ENCODE assay signal across 1 cellular context in the genomic region with DNA sequence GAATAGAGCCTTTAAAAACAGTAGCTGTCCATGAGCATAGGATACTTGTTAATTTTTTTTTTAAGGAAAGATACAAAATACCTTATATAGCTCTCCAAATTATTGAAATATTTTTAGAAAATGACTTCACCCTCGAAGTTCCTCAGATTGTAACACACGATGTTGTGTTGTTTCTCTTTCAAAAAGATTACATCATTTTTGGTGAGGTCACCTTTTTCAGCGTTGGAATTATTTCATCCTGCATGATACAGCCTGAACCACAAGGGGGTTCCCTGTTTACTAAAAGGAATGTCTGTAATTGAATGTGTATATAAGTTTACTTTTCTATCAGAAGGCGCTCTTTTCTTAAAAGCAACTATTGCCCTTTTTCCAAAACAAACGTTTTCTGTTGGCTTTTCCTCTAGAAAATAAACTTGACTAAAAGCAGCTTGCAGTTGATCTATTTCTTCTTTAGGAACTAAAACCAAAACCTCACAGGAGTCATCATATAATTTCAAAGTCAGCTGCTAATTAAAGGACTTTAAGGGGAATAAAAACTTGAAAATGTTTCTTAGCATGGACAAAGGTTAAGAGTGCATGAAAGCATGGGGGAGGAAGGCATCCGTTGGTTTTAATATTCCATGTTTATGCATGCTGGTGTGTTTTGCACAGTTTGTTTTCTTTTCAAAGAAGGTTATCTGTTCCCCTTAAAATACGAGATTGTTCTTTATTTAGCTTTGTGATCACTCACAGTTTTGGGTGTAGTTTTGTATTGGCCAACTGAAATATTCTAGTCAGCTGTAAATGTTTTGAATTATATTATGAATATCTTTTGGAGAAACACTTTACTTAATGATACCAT.
TF ChIP-seq lines count a peak whose summit lies in the region.

No MANE protein-coding gene starts in this region.

TF ChIP-seq in HEK293, 187 proteins besides CTCF, POLR2A, EP300 and RAD21 (continued from another document and continues in another):
- TF ChIP-seq, protein P1, sequence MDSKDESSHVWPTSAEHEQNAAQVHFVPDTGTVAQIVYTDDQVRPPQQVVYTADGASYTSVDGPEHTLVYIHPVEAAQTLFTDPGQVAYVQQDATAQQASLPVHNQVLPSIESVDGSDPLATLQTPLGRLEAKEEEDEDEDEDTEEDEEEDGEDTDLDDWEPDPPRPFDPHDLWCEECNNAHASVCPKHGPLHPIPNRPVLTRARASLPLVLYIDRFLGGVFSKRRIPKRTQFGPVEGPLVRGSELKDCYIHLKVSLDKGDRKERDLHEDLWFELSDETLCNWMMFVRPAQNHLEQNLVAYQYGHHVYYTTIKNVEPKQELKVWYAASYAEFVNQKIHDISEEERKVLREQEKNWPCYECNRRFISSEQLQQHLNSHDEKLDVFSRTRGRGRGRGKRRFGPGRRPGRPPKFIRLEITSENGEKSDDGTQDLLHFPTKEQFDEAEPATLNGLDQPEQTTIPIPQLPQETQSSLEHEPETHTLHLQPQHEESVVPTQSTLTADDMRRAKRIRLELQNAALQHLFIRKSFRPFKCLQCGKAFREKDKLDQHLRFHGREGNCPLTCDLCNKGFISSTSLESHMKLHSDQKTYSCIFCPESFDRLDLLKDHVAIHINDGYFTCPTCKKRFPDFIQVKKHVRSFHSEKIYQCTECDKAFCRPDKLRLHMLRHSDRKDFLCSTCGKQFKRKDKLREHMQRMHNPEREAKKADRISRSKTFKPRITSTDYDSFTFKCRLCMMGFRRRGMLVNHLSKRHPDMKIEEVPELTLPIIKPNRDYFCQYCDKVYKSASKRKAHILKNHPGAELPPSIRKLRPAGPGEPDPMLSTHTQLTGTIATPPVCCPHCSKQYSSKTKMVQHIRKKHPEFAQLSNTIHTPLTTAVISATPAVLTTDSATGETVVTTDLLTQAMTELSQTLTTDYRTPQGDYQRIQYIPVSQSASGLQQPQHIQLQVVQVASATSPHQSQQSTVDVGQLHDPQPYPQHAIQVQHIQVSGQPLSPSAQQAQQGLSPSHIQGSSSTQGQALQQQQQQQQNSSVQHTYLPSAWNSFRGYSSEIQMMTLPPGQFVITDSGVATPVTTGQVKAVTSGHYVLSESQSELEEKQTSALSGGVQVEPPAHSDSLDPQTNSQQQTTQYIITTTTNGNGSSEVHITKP (tag by site-specific recombination; IDR thresholded peaks at IDR 0.05), result no peak
- TF ChIP-seq ZNF791 (tag by site-specific recombination; IDR thresholded peaks at IDR 0.05) (no peak), FEZF1 (tag by site-specific recombination; IDR thresholded peaks at IDR 0.05) (peak; percentile 71), ZNF654 (tag by site-specific recombination; IDR thresholded peaks at IDR 0.05; ENCODE audit: low read depth) (peak; percentile 18; the same call in 1 of the 2 replicates), ZNF19 (tag by site-specific recombination; IDR thresholded peaks at IDR 0.05; ENCODE audit: low read depth) (no peak), ZNF560 (tag by site-specific recombination; IDR thresholded peaks at IDR 0.05; ENCODE audit: borderline replicate concordance) (no peak), MZF1 (tag by site-specific recombination; IDR thresholded peaks at IDR 0.05; ENCODE audit: borderline replicate concordance) (no peak), ZNF292 (tag by site-specific recombination; IDR thresholded peaks at IDR 0.05; ENCODE audit: borderline replicate concordance, low read depth) (no peak), ZNF660 (tag by site-specific recombination; IDR thresholded peaks at IDR 0.05) (peak; percentile 91; the same call in 1 of the 2 replicates), ZNF658 (tag by site-specific recombination; IDR thresholded peaks at IDR 0.05) (no peak), GLI4 (tag by site-specific recombination; IDR thresholded peaks at IDR 0.05) (no peak), ZNF10 (tag by site-specific recombination; IDR thresholded peaks at IDR 0.05) (peak; percentile 14; the same call in 1 of the 2 replicates), ZBTB20 (tag by site-specific recombination; IDR thresholded peaks at IDR 0.05) (no peak), SP7 (tag by site-specific recombination; IDR thresholded peaks at IDR 0.05) (peak; percentile 59; the same call in 1 of the 2 replicates), ZNF266 (tag by site-specific recombination; IDR thresholded peaks at IDR 0.05; ENCODE audit: low read depth) (no peak), ZNF341 (tag by site-specific recombination; IDR thresholded peaks at IDR 0.05; ENCODE audit: low read depth) (no peak), GLIS1 (tag by site-specific recombination; IDR thresholded peaks at IDR 0.05) (peak; percentile 11; the same call in 1 of the 2 replicates), YY2 (tag by site-specific recombination; IDR thresholded peaks at IDR 0.05) (no peak), PRDM6 (tag by site-specific recombination; IDR thresholded peaks at IDR 0.05) (peak; percentile 81), KLF16 (tag by site-specific recombination; IDR thresholded peaks at IDR 0.05) (no peak), ZNF24 (tag by site-specific recombination; IDR thresholded peaks at IDR 0.05) (peak; percentile 59), ZNF692 (tag by site-specific recombination; IDR thresholded peaks at IDR 0.05) (peak; percentile 47; the same call in 1 of the 2 replicates), ZNF544 (tag by site-specific recombination; IDR thresholded peaks at IDR 0.05) (no peak)
- TF ChIP-seq, protein P2, sequence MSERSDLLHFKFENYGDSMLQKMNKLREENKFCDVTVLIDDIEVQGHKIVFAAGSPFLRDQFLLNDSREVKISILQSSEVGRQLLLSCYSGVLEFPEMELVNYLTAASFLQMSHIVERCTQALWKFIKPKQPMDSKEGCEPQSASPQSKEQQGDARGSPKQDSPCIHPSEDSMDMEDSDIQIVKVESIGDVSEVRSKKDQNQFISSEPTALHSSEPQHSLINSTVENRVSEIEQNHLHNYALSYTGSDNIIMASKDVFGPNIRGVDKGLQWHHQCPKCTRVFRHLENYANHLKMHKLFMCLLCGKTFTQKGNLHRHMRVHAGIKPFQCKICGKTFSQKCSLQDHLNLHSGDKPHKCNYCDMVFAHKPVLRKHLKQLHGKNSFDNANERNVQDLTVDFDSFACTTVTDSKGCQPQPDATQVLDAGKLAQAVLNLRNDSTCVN (tag by site-specific recombination; optimal IDR thresholded peaks at IDR 0.05), result no peak
- TF ChIP-seq, protein P3, sequence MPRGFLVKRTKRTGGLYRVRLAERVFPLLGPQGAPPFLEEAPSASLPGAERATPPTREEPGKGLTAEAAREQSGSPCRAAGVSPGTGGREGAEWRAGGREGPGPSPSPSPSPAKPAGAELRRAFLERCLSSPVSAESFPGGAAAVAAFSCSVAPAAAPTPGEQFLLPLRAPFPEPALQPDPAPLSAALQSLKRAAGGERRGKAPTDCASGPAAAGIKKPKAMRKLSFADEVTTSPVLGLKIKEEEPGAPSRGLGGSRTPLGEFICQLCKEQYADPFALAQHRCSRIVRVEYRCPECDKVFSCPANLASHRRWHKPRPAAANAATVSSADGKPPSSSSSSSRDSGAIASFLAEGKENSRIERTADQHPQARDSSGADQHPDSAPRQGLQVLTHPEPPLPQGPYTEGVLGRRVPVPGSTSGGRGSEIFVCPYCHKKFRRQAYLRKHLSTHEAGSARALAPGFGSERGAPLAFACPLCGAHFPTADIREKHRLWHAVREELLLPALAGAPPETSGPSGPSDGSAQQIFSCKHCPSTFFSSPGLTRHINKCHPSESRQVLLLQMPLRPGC (tag by site-specific recombination; IDR thresholded peaks at IDR 0.05), result peak; percentile 64; the same call in 1 of the 2 replicates
- TF ChIP-seq, protein P4, sequence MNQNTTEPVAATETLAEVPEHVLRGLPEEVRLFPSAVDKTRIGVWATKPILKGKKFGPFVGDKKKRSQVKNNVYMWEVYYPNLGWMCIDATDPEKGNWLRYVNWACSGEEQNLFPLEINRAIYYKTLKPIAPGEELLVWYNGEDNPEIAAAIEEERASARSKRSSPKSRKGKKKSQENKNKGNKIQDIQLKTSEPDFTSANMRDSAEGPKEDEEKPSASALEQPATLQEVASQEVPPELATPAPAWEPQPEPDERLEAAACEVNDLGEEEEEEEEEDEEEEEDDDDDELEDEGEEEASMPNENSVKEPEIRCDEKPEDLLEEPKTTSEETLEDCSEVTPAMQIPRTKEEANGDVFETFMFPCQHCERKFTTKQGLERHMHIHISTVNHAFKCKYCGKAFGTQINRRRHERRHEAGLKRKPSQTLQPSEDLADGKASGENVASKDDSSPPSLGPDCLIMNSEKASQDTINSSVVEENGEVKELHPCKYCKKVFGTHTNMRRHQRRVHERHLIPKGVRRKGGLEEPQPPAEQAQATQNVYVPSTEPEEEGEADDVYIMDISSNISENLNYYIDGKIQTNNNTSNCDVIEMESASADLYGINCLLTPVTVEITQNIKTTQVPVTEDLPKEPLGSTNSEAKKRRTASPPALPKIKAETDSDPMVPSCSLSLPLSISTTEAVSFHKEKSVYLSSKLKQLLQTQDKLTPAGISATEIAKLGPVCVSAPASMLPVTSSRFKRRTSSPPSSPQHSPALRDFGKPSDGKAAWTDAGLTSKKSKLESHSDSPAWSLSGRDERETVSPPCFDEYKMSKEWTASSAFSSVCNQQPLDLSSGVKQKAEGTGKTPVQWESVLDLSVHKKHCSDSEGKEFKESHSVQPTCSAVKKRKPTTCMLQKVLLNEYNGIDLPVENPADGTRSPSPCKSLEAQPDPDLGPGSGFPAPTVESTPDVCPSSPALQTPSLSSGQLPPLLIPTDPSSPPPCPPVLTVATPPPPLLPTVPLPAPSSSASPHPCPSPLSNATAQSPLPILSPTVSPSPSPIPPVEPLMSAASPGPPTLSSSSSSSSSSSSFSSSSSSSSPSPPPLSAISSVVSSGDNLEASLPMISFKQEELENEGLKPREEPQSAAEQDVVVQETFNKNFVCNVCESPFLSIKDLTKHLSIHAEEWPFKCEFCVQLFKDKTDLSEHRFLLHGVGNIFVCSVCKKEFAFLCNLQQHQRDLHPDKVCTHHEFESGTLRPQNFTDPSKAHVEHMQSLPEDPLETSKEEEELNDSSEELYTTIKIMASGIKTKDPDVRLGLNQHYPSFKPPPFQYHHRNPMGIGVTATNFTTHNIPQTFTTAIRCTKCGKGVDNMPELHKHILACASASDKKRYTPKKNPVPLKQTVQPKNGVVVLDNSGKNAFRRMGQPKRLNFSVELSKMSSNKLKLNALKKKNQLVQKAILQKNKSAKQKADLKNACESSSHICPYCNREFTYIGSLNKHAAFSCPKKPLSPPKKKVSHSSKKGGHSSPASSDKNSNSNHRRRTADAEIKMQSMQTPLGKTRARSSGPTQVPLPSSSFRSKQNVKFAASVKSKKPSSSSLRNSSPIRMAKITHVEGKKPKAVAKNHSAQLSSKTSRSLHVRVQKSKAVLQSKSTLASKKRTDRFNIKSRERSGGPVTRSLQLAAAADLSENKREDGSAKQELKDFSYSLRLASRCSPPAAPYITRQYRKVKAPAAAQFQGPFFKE (tag by site-specific recombination; IDR thresholded peaks at IDR 0.05; ENCODE audit: borderline replicate concordance), result no peak
- TF ChIP-seq, protein P5, sequence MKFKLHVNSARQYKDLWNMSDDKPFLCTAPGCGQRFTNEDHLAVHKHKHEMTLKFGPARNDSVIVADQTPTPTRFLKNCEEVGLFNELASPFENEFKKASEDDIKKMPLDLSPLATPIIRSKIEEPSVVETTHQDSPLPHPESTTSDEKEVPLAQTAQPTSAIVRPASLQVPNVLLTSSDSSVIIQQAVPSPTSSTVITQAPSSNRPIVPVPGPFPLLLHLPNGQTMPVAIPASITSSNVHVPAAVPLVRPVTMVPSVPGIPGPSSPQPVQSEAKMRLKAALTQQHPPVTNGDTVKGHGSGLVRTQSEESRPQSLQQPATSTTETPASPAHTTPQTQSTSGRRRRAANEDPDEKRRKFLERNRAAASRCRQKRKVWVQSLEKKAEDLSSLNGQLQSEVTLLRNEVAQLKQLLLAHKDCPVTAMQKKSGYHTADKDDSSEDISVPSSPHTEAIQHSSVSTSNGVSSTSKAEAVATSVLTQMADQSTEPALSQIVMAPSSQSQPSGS (tag by site-specific recombination; IDR thresholded peaks at IDR 0.05; ENCODE audit: low read depth), result peak; percentile 99
- TF ChIP-seq, protein P6, sequence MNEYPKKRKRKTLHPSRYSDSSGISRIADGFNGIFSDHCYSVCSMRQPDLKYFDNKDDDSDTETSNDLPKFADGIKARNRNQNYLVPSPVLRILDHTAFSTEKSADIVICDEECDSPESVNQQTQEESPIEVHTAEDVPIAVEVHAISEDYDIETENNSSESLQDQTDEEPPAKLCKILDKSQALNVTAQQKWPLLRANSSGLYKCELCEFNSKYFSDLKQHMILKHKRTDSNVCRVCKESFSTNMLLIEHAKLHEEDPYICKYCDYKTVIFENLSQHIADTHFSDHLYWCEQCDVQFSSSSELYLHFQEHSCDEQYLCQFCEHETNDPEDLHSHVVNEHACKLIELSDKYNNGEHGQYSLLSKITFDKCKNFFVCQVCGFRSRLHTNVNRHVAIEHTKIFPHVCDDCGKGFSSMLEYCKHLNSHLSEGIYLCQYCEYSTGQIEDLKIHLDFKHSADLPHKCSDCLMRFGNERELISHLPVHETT (tag by site-specific recombination; IDR thresholded peaks at IDR 0.05), result 0 out of 2 replicates have a peak, but pooled peaks have one; percentile 60
- TF ChIP-seq, protein P7, sequence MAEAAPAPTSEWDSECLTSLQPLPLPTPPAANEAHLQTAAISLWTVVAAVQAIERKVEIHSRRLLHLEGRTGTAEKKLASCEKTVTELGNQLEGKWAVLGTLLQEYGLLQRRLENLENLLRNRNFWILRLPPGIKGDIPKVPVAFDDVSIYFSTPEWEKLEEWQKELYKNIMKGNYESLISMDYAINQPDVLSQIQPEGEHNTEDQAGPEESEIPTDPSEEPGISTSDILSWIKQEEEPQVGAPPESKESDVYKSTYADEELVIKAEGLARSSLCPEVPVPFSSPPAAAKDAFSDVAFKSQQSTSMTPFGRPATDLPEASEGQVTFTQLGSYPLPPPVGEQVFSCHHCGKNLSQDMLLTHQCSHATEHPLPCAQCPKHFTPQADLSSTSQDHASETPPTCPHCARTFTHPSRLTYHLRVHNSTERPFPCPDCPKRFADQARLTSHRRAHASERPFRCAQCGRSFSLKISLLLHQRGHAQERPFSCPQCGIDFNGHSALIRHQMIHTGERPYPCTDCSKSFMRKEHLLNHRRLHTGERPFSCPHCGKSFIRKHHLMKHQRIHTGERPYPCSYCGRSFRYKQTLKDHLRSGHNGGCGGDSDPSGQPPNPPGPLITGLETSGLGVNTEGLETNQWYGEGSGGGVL (tag by site-specific recombination; IDR thresholded peaks at IDR 0.05), result no peak
